Comparison of ENCODE assay signal across 1 cellular context in the genomic region with DNA sequence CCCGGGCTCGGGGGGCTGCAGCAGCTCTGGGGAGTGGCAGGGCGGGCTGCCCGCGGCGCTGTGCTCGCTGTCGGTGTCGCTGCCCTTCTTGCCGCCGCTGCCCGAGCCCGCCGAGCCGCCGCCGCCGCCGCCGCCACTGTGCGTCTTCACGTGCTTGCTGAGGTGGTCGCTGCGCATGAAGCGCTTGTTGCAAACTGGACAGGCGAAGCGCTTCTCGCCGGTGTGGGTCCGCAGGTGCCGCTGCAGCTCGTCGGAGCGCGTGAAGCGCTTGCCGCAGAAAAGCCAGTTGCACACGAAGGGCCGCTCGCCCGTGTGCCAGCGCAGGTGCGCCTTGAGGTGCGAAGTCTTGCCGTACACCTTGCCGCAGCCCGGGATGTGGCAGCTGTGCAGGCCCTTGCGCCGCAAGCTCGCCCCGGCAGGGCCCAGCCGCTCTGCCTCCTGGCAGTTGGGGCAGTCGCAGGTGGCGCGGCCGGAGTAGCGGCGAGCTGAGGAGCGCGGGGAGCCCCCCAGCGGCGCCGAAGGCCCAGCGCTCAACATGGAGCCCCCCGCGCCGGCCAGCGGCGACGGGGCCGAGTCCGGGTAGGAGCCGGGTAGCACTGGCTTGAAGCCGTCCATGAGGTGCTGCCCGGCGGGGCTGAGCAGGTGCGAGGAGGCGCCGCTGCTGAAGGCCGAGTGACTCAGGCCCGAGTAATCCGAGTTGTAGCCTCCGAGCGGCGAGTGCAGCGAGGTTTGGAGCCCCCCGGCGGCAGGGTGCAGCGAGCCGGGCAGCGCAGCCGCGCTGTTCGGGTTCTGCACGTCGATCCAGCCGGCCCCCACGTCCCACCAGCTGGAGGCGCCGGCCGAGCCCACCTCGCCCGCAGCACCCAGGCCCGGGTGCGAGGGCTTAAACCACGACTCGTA.
TF ChIP-seq lines count a peak whose summit lies in the region.

No MANE protein-coding gene starts in this region.

TF ChIP-seq in HEK293, 187 proteins besides CTCF, POLR2A, EP300 and RAD21 (continued from another document and continues in another):
- TF ChIP-seq, protein P1, sequence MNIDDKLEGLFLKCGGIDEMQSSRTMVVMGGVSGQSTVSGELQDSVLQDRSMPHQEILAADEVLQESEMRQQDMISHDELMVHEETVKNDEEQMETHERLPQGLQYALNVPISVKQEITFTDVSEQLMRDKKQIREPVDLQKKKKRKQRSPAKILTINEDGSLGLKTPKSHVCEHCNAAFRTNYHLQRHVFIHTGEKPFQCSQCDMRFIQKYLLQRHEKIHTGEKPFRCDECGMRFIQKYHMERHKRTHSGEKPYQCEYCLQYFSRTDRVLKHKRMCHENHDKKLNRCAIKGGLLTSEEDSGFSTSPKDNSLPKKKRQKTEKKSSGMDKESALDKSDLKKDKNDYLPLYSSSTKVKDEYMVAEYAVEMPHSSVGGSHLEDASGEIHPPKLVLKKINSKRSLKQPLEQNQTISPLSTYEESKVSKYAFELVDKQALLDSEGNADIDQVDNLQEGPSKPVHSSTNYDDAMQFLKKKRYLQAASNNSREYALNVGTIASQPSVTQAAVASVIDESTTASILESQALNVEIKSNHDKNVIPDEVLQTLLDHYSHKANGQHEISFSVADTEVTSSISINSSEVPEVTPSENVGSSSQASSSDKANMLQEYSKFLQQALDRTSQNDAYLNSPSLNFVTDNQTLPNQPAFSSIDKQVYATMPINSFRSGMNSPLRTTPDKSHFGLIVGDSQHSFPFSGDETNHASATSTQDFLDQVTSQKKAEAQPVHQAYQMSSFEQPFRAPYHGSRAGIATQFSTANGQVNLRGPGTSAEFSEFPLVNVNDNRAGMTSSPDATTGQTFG (tag by site-specific recombination; IDR thresholded peaks at IDR 0.05; ENCODE audit: borderline replicate concordance): no peak
- no peak for TF ChIP-seq PRDM6 (tag by site-specific recombination; IDR thresholded peaks at IDR 0.05)
- TF ChIP-seq, protein P2, sequence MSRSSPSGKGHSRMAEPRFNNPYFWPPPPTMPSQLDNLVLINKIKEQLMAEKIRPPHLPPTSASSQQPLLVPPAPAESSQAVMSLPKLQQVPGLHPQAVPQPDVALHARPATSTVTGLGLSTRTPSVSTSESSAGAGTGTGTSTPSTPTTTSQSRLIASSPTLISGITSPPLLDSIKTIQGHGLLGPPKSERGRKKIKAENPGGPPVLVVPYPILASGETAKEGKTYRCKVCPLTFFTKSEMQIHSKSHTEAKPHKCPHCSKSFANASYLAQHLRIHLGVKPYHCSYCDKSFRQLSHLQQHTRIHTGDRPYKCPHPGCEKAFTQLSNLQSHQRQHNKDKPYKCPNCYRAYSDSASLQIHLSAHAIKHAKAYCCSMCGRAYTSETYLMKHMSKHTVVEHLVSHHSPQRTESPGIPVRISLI (tag by site-specific recombination; IDR thresholded peaks at IDR 0.05): no peak
- no peak for TF ChIP-seq WT1 (tag by site-specific recombination; IDR thresholded peaks at IDR 0.05)
- TF ChIP-seq ZBTB26 (tag by site-specific recombination; optimal IDR thresholded peaks at IDR 0.05): peak; percentile 65
- no peak for TF ChIP-seq ZNF776 (tag by site-specific recombination; IDR thresholded peaks at IDR 0.05; ENCODE audit: borderline replicate concordance)
- no peak for TF ChIP-seq ZNF701 (tag by site-specific recombination; IDR thresholded peaks at IDR 0.05)
- no peak for TF ChIP-seq ZNF555 (tag by site-specific recombination; conservative IDR thresholded peaks at IDR 0.05)
- peak; percentile 72 for TF ChIP-seq ZBTB17 (tag by site-specific recombination; IDR thresholded peaks at IDR 0.05)
- TF ChIP-seq ZNF391 (tag by site-specific recombination; IDR thresholded peaks at IDR 0.05; ENCODE audit: borderline replicate concordance, low read depth): no peak
- no peak for TF ChIP-seq FEZF1 (tag by site-specific recombination; IDR thresholded peaks at IDR 0.05)
- no peak for TF ChIP-seq ZFHX2 (tag by site-specific recombination; conservative IDR thresholded peaks at IDR 0.05)
- TF ChIP-seq ZEB2 (tag by site-specific recombination; IDR thresholded peaks at IDR 0.05): no peak
- TF ChIP-seq ZNF404 (tag by site-specific recombination; IDR thresholded peaks at IDR 0.05): no peak
- TF ChIP-seq ZNF23 (tag by site-specific recombination; IDR thresholded peaks at IDR 0.05; ENCODE audit: borderline replicate concordance): no peak
- no peak for TF ChIP-seq SETDB1 (IDR thresholded peaks at IDR 0.05; ENCODE audit: insufficient read length, low read length)
- no peak for TF ChIP-seq ZNF623 (tag by site-specific recombination; IDR thresholded peaks at IDR 0.05)
- no peak for TF ChIP-seq REST (tag by site-specific recombination; IDR thresholded peaks at IDR 0.05)
- no peak for TF ChIP-seq ZNF433 (tag by site-specific recombination; IDR thresholded peaks at IDR 0.05; ENCODE audit: low read depth)
- TF ChIP-seq ZNF777 (tag by site-specific recombination; IDR thresholded peaks at IDR 0.05; ENCODE audit: borderline replicate concordance): peak; percentile 73; the same call in 1 of the 2 replicates
- no peak for TF ChIP-seq ZNF239 (tag by site-specific recombination; IDR thresholded peaks at IDR 0.05)
- TF ChIP-seq, protein P3, sequence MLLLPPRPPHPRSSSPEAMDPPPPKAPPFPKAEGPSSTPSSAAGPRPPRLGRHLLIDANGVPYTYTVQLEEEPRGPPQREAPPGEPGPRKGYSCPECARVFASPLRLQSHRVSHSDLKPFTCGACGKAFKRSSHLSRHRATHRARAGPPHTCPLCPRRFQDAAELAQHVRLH (tag by site-specific recombination; IDR thresholded peaks at IDR 0.05): no peak
- TF ChIP-seq ZFP41 (tag by site-specific recombination; IDR thresholded peaks at IDR 0.05; ENCODE audit: borderline replicate concordance): no peak
- TF ChIP-seq ZNF791 (tag by site-specific recombination; IDR thresholded peaks at IDR 0.05): no peak
- no peak for TF ChIP-seq ZNF670 (tag by site-specific recombination; IDR thresholded peaks at IDR 0.05; ENCODE audit: low read depth)
- no peak for TF ChIP-seq ZNF426 (tag by site-specific recombination; IDR thresholded peaks at IDR 0.05)
- no peak for TF ChIP-seq BCL6B (tag by site-specific recombination; IDR thresholded peaks at IDR 0.05)
- TF ChIP-seq, protein P4, sequence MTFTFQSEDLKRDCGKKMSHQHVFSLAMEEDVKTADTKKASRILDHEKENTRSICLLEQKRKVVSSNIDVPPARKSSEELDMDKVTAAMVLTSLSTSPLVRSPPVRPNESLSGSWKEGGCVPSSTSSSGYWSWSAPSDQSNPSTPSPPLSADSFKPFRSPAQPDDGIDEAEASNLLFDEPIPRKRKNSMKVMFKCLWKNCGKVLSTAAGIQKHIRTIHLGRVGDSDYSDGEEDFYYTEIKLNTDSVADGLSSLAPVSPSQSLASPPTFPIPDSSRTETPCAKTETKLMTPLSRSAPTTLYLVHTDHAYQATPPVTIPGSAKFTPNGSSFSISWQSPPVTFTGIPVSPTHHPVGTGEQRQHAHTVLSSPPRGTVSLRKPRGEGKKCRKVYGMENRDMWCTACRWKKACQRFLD (tag by site-specific recombination; IDR thresholded peaks at IDR 0.05): no peak
- TF ChIP-seq, protein P5, sequence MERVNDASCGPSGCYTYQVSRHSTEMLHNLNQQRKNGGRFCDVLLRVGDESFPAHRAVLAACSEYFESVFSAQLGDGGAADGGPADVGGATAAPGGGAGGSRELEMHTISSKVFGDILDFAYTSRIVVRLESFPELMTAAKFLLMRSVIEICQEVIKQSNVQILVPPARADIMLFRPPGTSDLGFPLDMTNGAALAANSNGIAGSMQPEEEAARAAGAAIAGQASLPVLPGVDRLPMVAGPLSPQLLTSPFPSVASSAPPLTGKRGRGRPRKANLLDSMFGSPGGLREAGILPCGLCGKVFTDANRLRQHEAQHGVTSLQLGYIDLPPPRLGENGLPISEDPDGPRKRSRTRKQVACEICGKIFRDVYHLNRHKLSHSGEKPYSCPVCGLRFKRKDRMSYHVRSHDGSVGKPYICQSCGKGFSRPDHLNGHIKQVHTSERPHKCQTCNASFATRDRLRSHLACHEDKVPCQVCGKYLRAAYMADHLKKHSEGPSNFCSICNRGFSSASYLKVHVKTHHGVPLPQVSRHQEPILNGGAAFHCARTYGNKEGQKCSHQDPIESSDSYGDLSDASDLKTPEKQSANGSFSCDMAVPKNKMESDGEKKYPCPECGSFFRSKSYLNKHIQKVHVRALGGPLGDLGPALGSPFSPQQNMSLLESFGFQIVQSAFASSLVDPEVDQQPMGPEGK (tag by site-specific recombination; IDR thresholded peaks at IDR 0.05): peak; percentile 64
- TF ChIP-seq ZBTB11 (tag by site-specific recombination; conservative IDR thresholded peaks at IDR 0.05; ENCODE audit: low read depth): peak; percentile 76
- no peak for TF ChIP-seq ZNF768 (tag by site-specific recombination; IDR thresholded peaks at IDR 0.05)
